In the genomic region with DNA sequence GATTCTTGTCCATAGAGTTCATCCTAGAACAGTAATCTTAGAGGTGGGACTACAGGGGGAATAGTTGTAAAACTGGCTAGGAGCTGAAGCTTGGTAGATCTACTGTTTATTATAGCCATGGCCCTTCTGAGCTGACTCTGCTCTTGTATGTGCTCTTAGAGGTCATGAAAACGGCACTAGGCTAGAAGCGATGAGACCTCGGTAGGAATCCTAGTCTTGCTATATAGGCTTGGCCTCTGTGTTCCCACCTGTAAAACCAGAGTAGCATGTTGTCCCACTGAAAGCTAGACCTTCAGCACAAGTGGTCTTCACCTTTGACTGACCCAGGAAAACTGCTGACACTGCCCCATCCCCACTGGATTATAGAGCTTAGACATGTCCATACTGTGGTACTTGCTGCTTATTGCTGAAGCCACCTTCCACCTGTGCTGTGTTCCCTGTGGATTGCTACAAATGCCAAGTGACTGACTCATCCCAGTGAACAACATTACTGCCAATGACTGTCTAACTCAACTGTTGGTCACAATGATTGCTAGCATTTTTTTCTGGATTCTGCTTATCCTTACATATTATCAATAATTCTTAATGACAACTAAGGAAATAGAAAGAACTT, we compare ENCODE assay signal across 1 cellular context.
TF ChIP-seq lines count a peak whose summit lies in the region.

No MANE protein-coding gene starts in this region.

TF ChIP-seq in HepG2, 621 proteins besides CTCF, POLR2A, EP300 and RAD21 (continued from another document):
- TF ChIP-seq FOSL1 (CRISPR knock-in tag; IDR thresholded peaks at IDR 0.05; ENCODE audit: borderline replicate concordance) = peak; percentile 36; the same call in 1 of the 2 replicates
- peak; percentile 36 to 65; a peak in 3 of 4 replicates for TF ChIP-seq MAFK (conservative IDR thresholded peaks at IDR 0.05 in 1 of 2, IDR thresholded peaks at IDR 0.05 in 1 of 2; ENCODE audit: low read length in 2 of 2)
- no peak for TF ChIP-seq ZBTB7B (CRISPR knock-in tag; IDR thresholded peaks at IDR 0.05)
- no peak for TF ChIP-seq SUZ12 (IDR thresholded peaks at IDR 0.05; ENCODE audit: low read depth, low read length)
- peak; percentile 91 for TF ChIP-seq FOSL2 (CRISPR knock-in tag; IDR thresholded peaks at IDR 0.05)
- peak; percentile 57 for TF ChIP-seq MAFF (IDR thresholded peaks at IDR 0.05; ENCODE audit: low read depth, low read length)
- TF ChIP-seq, protein P1, sequence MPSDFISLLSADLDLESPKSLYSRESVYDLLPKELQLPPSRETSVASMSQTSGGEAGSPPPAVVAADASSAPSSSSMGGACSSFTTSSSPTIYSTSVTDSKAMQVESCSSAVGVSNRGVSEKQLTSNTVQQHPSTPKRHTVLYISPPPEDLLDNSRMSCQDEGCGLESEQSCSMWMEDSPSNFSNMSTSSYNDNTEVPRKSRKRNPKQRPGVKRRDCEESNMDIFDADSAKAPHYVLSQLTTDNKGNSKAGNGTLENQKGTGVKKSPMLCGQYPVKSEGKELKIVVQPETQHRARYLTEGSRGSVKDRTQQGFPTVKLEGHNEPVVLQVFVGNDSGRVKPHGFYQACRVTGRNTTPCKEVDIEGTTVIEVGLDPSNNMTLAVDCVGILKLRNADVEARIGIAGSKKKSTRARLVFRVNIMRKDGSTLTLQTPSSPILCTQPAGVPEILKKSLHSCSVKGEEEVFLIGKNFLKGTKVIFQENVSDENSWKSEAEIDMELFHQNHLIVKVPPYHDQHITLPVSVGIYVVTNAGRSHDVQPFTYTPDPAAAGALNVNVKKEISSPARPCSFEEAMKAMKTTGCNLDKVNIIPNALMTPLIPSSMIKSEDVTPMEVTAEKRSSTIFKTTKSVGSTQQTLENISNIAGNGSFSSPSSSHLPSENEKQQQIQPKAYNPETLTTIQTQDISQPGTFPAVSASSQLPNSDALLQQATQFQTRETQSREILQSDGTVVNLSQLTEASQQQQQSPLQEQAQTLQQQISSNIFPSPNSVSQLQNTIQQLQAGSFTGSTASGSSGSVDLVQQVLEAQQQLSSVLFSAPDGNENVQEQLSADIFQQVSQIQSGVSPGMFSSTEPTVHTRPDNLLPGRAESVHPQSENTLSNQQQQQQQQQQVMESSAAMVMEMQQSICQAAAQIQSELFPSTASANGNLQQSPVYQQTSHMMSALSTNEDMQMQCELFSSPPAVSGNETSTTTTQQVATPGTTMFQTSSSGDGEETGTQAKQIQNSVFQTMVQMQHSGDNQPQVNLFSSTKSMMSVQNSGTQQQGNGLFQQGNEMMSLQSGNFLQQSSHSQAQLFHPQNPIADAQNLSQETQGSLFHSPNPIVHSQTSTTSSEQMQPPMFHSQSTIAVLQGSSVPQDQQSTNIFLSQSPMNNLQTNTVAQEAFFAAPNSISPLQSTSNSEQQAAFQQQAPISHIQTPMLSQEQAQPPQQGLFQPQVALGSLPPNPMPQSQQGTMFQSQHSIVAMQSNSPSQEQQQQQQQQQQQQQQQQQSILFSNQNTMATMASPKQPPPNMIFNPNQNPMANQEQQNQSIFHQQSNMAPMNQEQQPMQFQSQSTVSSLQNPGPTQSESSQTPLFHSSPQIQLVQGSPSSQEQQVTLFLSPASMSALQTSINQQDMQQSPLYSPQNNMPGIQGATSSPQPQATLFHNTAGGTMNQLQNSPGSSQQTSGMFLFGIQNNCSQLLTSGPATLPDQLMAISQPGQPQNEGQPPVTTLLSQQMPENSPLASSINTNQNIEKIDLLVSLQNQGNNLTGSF (CRISPR knock-in tag; IDR thresholded peaks at IDR 0.05) = no peak
- no peak for TF ChIP-seq MXD4 (CRISPR knock-in tag; IDR thresholded peaks at IDR 0.05)
- TF ChIP-seq ZNF550 (CRISPR knock-in tag; IDR thresholded peaks at IDR 0.05; ENCODE audit: borderline replicate concordance) = no peak
- no peak for TF ChIP-seq PHF5A (CRISPR knock-in tag; IDR thresholded peaks at IDR 0.05; ENCODE audit: low read depth, unreplicated experiment)
- no peak for TF ChIP-seq LCORL (IDR thresholded peaks at IDR 0.05)
- TF ChIP-seq LCORL (CRISPR knock-in tag; IDR thresholded peaks at IDR 0.05) = 0 out of 2 replicates have a peak, but pooled peaks have one; percentile 7
- 0 out of 2 replicates have a peak, but pooled peaks have one; percentile 7 for TF ChIP-seq SAP130 (CRISPR knock-in tag; IDR thresholded peaks at IDR 0.05; ENCODE audit: low read depth)
- TF ChIP-seq ZNF83 (CRISPR knock-in tag; IDR thresholded peaks at IDR 0.05; ENCODE audit: borderline replicate concordance) = no peak
- TF ChIP-seq, protein P2, sequence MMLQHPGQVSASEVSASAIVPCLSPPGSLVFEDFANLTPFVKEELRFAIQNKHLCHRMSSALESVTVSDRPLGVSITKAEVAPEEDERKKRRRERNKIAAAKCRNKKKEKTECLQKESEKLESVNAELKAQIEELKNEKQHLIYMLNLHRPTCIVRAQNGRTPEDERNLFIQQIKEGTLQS (CRISPR knock-in tag; IDR thresholded peaks at IDR 0.05) = 0 out of 2 replicates have a peak, but pooled peaks have one; percentile 47
